1 cellular context compared by ENCODE assay signal in the genomic region with DNA sequence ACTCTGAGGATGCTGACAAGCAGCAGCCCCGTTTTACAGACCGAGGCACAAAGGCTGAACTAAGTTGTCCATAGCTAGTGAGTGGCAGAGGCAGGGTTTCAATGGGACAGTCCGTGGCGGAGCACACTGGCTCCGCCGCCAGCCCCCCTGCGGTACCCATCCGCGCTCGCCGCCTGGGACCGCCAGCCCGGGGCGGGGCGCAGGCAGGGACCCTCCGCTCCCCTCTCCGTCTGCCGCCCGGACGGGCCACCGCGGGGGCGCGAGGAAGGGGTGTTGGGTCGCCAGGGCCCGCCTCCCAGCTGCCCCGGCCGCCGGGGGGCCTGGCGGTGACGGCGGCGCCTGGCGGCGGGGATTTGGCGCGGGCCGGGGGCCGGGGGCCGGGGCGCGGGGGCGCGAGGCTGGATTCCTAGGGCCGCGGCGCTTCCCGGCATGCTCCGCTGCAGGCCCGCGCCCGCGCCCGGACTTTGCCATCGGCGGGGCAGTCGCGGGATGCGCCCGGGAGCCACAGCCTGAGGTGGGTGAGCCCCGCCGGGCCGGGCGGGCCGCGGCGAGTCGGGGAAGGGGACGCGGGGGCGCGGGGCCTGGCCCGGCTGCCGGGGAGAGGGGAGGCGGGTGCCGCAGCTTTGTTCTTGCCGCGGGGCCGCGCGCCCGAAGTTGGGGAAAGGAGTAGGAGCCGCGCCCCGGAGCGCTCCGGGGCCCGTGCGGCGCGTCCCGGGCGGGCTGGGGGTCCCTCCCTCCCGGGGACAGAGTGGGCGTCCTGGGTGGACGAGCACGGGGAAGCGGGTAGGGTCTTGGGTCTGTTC.
TF ChIP-seq lines count a peak whose summit lies in the region.

A gene with protein sequence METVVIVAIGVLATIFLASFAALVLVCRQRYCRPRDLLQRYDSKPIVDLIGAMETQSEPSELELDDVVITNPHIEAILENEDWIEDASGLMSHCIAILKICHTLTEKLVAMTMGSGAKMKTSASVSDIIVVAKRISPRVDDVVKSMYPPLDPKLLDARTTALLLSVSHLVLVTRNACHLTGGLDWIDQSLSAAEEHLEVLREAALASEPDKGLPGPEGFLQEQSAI (plus strand): TSS at position 430 of the 803 bp plus-strand sequence. CDS start 3,376 bp downstream, outside the sequence.

TF ChIP-seq in GM23338, 12 proteins besides CTCF, POLR2A, EP300 and RAD21 (continued from another document):
- TF ChIP-seq, protein P1, sequence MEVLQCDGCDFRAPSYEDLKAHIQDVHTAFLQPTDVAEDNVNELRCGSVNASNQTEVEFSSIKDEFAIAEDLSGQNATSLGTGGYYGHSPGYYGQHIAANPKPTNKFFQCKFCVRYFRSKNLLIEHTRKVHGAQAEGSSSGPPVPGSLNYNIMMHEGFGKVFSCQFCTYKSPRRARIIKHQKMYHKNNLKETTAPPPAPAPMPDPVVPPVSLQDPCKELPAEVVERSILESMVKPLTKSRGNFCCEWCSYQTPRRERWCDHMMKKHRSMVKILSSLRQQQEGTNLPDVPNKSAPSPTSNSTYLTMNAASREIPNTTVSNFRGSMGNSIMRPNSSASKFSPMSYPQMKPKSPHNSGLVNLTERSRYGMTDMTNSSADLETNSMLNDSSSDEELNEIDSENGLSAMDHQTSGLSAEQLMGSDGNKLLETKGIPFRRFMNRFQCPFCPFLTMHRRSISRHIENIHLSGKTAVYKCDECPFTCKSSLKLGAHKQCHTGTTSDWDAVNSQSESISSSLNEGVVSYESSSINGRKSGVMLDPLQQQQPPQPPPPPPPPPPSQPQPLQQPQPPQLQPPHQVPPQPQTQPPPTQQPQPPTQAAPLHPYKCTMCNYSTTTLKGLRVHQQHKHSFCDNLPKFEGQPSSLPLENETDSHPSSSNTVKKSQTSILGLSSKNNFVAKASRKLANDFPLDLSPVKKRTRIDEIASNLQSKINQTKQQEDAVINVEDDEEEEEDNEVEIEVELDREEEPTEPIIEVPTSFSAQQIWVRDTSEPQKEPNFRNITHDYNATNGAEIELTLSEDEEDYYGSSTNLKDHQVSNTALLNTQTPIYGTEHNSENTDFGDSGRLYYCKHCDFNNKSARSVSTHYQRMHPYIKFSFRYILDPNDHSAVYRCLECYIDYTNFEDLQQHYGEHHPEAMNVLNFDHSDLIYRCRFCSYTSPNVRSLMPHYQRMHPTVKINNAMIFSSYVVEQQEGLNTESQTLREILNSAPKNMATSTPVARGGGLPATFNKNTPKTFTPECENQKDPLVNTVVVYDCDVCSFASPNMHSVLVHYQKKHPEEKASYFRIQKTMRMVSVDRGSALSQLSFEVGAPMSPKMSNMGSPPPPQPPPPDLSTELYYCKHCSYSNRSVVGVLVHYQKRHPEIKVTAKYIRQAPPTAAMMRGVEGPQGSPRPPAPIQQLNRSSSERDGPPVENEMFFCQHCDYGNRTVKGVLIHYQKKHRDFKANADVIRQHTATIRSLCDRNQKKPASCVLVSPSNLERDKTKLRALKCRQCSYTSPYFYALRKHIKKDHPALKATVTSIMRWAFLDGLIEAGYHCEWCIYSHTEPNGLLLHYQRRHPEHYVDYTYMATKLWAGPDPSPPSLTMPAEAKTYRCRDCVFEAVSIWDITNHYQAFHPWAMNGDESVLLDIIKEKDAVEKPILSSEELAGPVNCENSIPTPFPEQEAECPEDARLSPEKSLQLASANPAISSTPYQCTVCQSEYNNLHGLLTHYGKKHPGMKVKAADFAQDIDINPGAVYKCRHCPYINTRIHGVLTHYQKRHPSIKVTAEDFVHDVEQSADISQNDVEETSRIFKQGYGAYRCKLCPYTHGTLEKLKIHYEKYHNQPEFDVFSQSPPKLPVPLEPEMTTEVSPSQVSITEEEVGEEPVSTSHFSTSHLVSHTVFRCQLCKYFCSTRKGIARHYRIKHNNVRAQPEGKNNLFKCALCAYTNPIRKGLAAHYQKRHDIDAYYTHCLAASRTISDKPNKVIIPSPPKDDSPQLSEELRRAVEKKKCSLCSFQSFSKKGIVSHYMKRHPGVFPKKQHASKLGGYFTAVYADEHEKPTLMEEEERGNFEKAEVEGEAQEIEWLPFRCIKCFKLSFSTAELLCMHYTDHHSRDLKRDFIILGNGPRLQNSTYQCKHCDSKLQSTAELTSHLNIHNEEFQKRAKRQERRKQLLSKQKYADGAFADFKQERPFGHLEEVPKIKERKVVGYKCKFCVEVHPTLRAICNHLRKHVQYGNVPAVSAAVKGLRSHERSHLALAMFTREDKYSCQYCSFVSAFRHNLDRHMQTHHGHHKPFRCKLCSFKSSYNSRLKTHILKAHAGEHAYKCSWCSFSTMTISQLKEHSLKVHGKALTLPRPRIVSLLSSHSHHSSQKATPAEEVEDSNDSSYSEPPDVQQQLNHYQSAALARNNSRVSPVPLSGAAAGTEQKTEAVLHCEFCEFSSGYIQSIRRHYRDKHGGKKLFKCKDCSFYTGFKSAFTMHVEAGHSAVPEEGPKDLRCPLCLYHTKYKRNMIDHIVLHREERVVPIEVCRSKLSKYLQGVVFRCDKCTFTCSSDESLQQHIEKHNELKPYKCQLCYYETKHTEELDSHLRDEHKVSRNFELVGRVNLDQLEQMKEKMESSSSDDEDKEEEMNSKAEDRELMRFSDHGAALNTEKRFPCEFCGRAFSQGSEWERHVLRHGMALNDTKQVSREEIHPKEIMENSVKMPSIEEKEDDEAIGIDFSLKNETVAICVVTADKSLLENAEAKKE (CRISPR knock-in tag; IDR thresholded peaks at IDR 0.05): no peak
- no peak for TF ChIP-seq ZNF114 (CRISPR knock-in tag; IDR thresholded peaks at IDR 0.05)
- no peak for TF ChIP-seq CREB1 (CRISPR knock-in tag; IDR thresholded peaks at IDR 0.05; ENCODE audit: low read depth)
- TF ChIP-seq NANOG (IDR thresholded peaks at IDR 0.05; ENCODE audit: borderline replicate concordance): no peak
- no peak for TF ChIP-seq STAT1 (IDR thresholded peaks at IDR 0.05; ENCODE audit: unreplicated experiment)
- TF ChIP-seq EZH2phosphoT487 (IDR thresholded peaks at IDR 0.05; ENCODE audit: unreplicated experiment): no peak
